ENCODE assay signal across 1 cellular context in genomic region chr2:9655441-9656269, GRCh38.
TF ChIP-seq lines count a peak whose summit lies in the region.

No MANE protein-coding gene starts in this region.

TF ChIP-seq in HepG2, 621 proteins besides CTCF, POLR2A, EP300 and RAD21 (continued from another document):
- TF ChIP-seq SOX5 (CRISPR knock-in tag; IDR thresholded peaks at IDR 0.05; ENCODE audit: borderline replicate concordance) (no peak), CSRNP2 (CRISPR knock-in tag; conservative IDR thresholded peaks at IDR 0.05; ENCODE audit: low read depth) (no peak)
TF ChIP-seq in HepG2: peak in this region for 0.
